In the genomic region with DNA sequence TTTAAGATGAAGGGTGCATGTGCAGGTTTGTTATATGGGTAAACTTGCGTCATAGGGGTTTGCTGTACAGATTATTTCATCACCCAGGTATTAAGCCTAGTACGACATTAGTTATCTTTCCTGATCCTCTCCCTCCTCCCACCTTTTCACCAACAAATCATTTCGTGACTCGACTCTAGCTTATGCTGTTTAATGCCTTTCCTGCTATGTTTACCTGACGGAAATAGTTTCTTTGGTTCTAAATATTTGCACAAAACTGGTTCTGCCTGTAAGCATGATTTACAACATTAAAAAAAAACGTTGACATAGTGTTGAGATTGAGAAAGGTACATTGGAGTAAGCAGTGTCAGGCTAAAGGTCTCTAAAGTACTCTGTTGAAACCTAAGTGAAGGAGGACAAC, we compare ENCODE assay signal across 13 cellular contexts. TPM values are rescaled to one million over a fixed set of nuclear protein-coding genes. Genes with fewer than 3 reads are reported as not detected.
A peak's percentile ranks its signal among the peaks of the same experiment; 100 is the strongest.
DNase-seq lines count a peak whose midpoint lies in the region; ATAC-seq and TF ChIP-seq lines count a peak whose summit lies in the region.
"Had no signal": no experiment of that assay in that cellular context is flagged by ENCODE, and none has a peak within 500 bp of the region (broad histone marks: within the 10 kb centered on the region; RNA-seq: fewer than 3 reads in every experiment).

No MANE protein-coding gene starts in this region.

- H3K9ac ChIP-seq in DND-41 (ENCODE audit: low read depth, low read length), result no peak overlapping the region; the same call in 1 of the 2 replicates

- H3K4me1 ChIP-seq in DND-41 (ENCODE audit: insufficient read depth, low read length) (peaks cover 41% of the 10 kb centered on the region), body of pancreas (peaks cover 54% of the 10 kb centered on the region)

- intact Hi-C loops in body of pancreas (cut with DNase I), result no loop called here

- H3K4me3 ChIP-seq in DND-41 (ENCODE audit: low read depth in 1 of 2, low read length in 2 of 2) (no peak overlapping the region), NB4 (ENCODE audit: low read depth, low read length) (peak overlapping the region; percentile 85), body of pancreas (no peak overlapping the region)
- H3K4me3 ChIP-seq: gastrocnemius medialis had no signal

- H3K9me3 Mint-ChIP-seq in nephron progenitor cell, result no peaks in the 10 kb centered on the region
- no peaks in the 10 kb centered on the region for H3K9me3 Mint-ChIP-seq in stimulated activated naive B cell treated with anti-CD40 and anti-IgM and Interleukin-4, amounts not matched to agents 10 μg/mL and 1 μg/mL and 100 μg/mL, for 72 hours
- H3K9me3 Mint-ChIP-seq: dendritic cell treated with granulocyte-macrophage colony-stimulating factor and Interleukin-4, amounts not matched to agents 40 ng/mL and 50 ng/mL, for 4 days had no signal

- peaks cover 25% of the 10 kb centered on the region; the same call in 1 of the 2 replicates for H4K20me1 ChIP-seq in DND-41 (ENCODE audit: insufficient read depth, low read length)

- H3K79me2 ChIP-seq in DND-41 (ENCODE audit: insufficient read depth, low read length), result peaks cover 73% of the 10 kb centered on the region

- H3K4me2 ChIP-seq in DND-41 (ENCODE audit: insufficient read depth, low read length), result peak overlapping the region; percentile 73; the same call in 1 of the 2 replicates

- H3K27ac Mint-ChIP-seq in nephron progenitor cell, result no peak overlapping the region
- H3K27ac Mint-ChIP-seq in stimulated activated naive B cell treated with anti-CD40 and anti-IgM and Interleukin-4, amounts not matched to agents 10 μg/mL and 1 μg/mL and 100 μg/mL, for 72 hours, result no peak overlapping the region

- no peaks in the 10 kb centered on the region for H3K27me3 Mint-ChIP-seq in nephron progenitor cell (ENCODE audit: low read depth, poor library complexity)
- H3K27me3 Mint-ChIP-seq in stimulated activated naive B cell treated with anti-CD40 and anti-IgM and Interleukin-4, amounts not matched to agents 10 μg/mL and 1 μg/mL and 100 μg/mL, for 72 hours, result no peaks in the 10 kb centered on the region
- H3K27me3 Mint-ChIP-seq: dendritic cell treated with granulocyte-macrophage colony-stimulating factor and Interleukin-4, amounts not matched to agents 40 ng/mL and 50 ng/mL, for 4 days had no signal

- no peak overlapping the region for H2AFZ ChIP-seq in DND-41 (ENCODE audit: low read depth, low read length)

- no peak for TF ChIP-seq POLR2A in NB4 (IDR thresholded peaks at IDR 0.05; ENCODE audit: extremely low read depth, insufficient read length)
- TF ChIP-seq POLR2A in body of pancreas (IDR thresholded peaks at IDR 0.05), result no peak

- no peaks in the 10 kb centered on the region for H3K9me3 ChIP-seq in DND-41 (ENCODE audit: insufficient read depth, low read length, severe bottlenecking)
- no peaks in the 10 kb centered on the region for H3K9me3 ChIP-seq in body of pancreas
- H3K9me3 ChIP-seq: gastrocnemius medialis had no signal

- H3K36me3 ChIP-seq in DND-41 (ENCODE audit: insufficient read depth, low read length), result peaks cover 73% of the 10 kb centered on the region
- H3K36me3 ChIP-seq in body of pancreas (replicated peaks in 1 of 2; ENCODE audit: insufficient read depth in 1 of 2, low read depth in 2 of 2), result peaks cover 25 to 26% of the 10 kb centered on the region in 2 donors

- no peaks in the 10 kb centered on the region for H3K27me3 ChIP-seq in DND-41 (ENCODE audit: insufficient read depth, low read length, poor library complexity)
- H3K27me3 ChIP-seq in body of pancreas, result no peaks in the 10 kb centered on the region
- H3K27me3 ChIP-seq: gastrocnemius medialis had no signal

- DNase-seq in DND-41, result no peak
- no peak for DNase-seq in NB4 (ENCODE audit: low read depth)
- no peak for DNase-seq in body of pancreas
- no peak for DNase-seq in nephron progenitor cell
- no peak for DNase-seq in GM13977 (ENCODE audit: low spot score)
- DNase-seq in stimulated activated naive B cell treated with anti-CD40 and anti-IgM and Interleukin-4, amounts not matched to agents 10 μg/mL and 1 μg/mL and 100 μg/mL, for 72 hours, result no peak
- DNase-seq: activated gamma-delta T cell treated with Interleukin-2 at 50 U/mL for 16 hours; DMS153; gastrocnemius medialis; kidney glomerular epithelial cell; stimulated activated naive CD4-positive, alpha-beta T cell treated with Interleukin-2 at 50 U/mL for 16 hours had no signal

- peak overlapping the region; percentile 65 for H3K4me3 Mint-ChIP-seq in nephron progenitor cell
- no peak overlapping the region for H3K4me3 Mint-ChIP-seq in stimulated activated naive B cell treated with anti-CD40 and anti-IgM and Interleukin-4, amounts not matched to agents 10 μg/mL and 1 μg/mL and 100 μg/mL, for 72 hours
- H3K4me3 Mint-ChIP-seq: dendritic cell treated with granulocyte-macrophage colony-stimulating factor and Interleukin-4, amounts not matched to agents 40 ng/mL and 50 ng/mL, for 4 days had no signal

- in situ Hi-C loops in GM13977 (cut with MboI; ENCODE audit: low pct_unique_long_range_greater_than_20kb, low sequenced_read_pairs, unreplicated experiment), result no loop called here

- no peak for ATAC-seq in DND-41 (ENCODE audit: insufficient read depth, low read depth)
- ATAC-seq in body of pancreas, result no peak
- ATAC-seq in GM21447 (IDR thresholded peaks at IDR 0.05; ENCODE audit: unreplicated experiment), result no peak
- no peak for ATAC-seq in stimulated activated naive B cell treated with anti-CD40 and anti-IgM and Interleukin-4, amounts not matched to agents 10 μg/mL and 1 μg/mL and 100 μg/mL, for 72 hours (replicated peaks)
- ATAC-seq: gastrocnemius medialis had no signal

- WGBS in body of pancreas, 2 donors, result 9 to 18% methylated on average over 6 of the region's 6 CpGs

- H3K4me1 Mint-ChIP-seq in nephron progenitor cell, result peaks cover 46% of the 10 kb centered on the region
- peaks cover 8 to 47% of the 10 kb centered on the region in 2 donors for H3K4me1 Mint-ChIP-seq in stimulated activated naive B cell treated with anti-CD40 and anti-IgM and Interleukin-4, amounts not matched to agents 10 μg/mL and 1 μg/mL and 100 μg/mL, for 72 hours

- TF ChIP-seq CTCF in DND-41 (IDR thresholded peaks at IDR 0.05; ENCODE audit: borderline replicate concordance, extremely low read depth, low read length, poor library complexity, severe bottlenecking) (no peak), NB4 (IDR thresholded peaks at IDR 0.05; ENCODE audit: low read depth, low read length) (no peak), body of pancreas (IDR thresholded peaks at IDR 0.05) (no peak), nephron progenitor cell (IDR thresholded peaks at IDR 0.05) (no peak), GM13977 (IDR thresholded peaks at IDR 0.05; ENCODE audit: extremely low read depth, insufficient read depth, missing control alignments) (no peak)

- peaks cover 55% of the 10 kb centered on the region for H3K36me3 Mint-ChIP-seq in nephron progenitor cell (ENCODE audit: low read depth)
- peaks cover 18 to 44% of the 10 kb centered on the region in 2 donors for H3K36me3 Mint-ChIP-seq in stimulated activated naive B cell treated with anti-CD40 and anti-IgM and Interleukin-4, amounts not matched to agents 10 μg/mL and 1 μg/mL and 100 μg/mL, for 72 hours

- no peak overlapping the region for H3K27ac ChIP-seq in DND-41 (ENCODE audit: low read length)
- H3K27ac ChIP-seq in body of pancreas, result peak overlapping the region in 3 of 4 donors; percentile 4 to 98 (median 42)

RNA-seq across cellular contexts. Expression of a gene that starts 2.4 kb away (rescaled TPM):
- total RNA-seq in body of pancreas, result 100 to 1,000 TPM in 1 of 2 donors, 10 to 100 TPM in 1; 46.2 to 122 TPM

RNA-seq across cellular contexts. Expression of a gene that starts 2.6 kb away (rescaled TPM):
- total RNA-seq in body of pancreas, result 10 to 100 TPM; 62.3 to 72.8 TPM

RNA-seq across cellular contexts. Expression of a gene that starts 17.3 kb away (rescaled TPM):
- total RNA-seq in body of pancreas, result 10 to 100 TPM; 43.8 to 92.0 TPM

RNA-seq across cellular contexts. Expression of a gene that starts 17.6 kb away (rescaled TPM):
- 10 to 100 TPM; 33.0 to 59.9 TPM for total RNA-seq in body of pancreas
